In genomic region chr10:99981581-99982199, GRCh38 we compare ENCODE assay signal across 1 cellular context.
TF ChIP-seq lines count a peak whose summit lies in the region.

No MANE protein-coding gene starts in this region.

TF ChIP-seq in K562, 482 proteins besides CTCF, POLR2A, EP300 and RAD21:
- no peak for TF ChIP-seq HMBOX1 (IDR thresholded peaks at IDR 0.05)
- peak; percentile 41; the same call in 1 of the 2 replicates for TF ChIP-seq NFIC (IDR thresholded peaks at IDR 0.05)
- TF ChIP-seq, protein P1, sequence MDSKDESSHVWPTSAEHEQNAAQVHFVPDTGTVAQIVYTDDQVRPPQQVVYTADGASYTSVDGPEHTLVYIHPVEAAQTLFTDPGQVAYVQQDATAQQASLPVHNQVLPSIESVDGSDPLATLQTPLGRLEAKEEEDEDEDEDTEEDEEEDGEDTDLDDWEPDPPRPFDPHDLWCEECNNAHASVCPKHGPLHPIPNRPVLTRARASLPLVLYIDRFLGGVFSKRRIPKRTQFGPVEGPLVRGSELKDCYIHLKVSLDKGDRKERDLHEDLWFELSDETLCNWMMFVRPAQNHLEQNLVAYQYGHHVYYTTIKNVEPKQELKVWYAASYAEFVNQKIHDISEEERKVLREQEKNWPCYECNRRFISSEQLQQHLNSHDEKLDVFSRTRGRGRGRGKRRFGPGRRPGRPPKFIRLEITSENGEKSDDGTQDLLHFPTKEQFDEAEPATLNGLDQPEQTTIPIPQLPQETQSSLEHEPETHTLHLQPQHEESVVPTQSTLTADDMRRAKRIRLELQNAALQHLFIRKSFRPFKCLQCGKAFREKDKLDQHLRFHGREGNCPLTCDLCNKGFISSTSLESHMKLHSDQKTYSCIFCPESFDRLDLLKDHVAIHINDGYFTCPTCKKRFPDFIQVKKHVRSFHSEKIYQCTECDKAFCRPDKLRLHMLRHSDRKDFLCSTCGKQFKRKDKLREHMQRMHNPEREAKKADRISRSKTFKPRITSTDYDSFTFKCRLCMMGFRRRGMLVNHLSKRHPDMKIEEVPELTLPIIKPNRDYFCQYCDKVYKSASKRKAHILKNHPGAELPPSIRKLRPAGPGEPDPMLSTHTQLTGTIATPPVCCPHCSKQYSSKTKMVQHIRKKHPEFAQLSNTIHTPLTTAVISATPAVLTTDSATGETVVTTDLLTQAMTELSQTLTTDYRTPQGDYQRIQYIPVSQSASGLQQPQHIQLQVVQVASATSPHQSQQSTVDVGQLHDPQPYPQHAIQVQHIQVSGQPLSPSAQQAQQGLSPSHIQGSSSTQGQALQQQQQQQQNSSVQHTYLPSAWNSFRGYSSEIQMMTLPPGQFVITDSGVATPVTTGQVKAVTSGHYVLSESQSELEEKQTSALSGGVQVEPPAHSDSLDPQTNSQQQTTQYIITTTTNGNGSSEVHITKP (IDR thresholded peaks at IDR 0.05; ENCODE audit: partially characterized antibody) = peak; percentile 19
TF ChIP-seq in K562: peak in this region for 2.
